11 cellular contexts compared by ENCODE assay signal in the genomic region with DNA sequence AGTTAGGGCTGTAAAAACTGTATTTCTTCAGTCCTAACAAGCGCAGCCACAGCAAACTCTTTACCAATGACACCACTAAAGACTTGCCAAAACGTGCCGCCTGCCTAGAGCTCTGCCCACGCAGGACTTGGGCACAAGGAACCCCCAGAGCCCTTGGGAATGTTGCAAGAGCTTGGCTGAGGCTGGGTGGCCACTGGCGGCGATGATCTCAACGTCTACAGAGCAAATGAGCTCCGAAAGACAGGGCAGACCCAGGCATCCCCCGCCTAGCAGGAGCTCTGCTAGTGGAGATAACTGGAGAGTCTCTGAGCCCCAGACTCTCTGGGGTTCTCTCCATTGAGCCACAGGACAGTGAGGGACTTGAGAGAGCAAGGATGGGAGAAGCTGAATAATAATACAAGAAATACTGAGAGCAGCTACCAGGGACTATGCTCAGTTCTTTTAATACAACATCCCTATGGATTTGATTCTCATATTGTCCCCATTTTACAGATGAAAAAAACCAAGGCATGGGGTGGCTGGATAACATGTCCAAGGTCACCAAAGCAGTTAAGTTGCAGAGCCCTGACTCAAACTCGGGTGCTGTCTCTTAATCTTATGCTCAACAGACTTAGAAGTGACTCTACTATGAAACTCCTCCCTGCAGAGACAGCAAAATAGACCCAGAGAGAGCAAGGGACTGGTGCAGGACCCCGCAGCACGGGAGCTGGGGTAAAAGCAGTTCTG. TPM values are rescaled to one million over a fixed set of nuclear protein-coding genes. Genes with fewer than 3 reads are reported as not detected.
A peak's percentile ranks its signal among the peaks of the same experiment; 100 is the strongest.
DNase-seq lines count a peak whose midpoint lies in the region; ATAC-seq and TF ChIP-seq lines count a peak whose summit lies in the region.
"Had no signal": no experiment of that assay in that cellular context is flagged by ENCODE, and none has a peak within 500 bp of the region (broad histone marks: within the 10 kb centered on the region; RNA-seq: fewer than 3 reads in every experiment).

No MANE protein-coding gene starts in this region.

- CTCF ChIA-PET in A673 (lab: Charles Lee) = no interaction called here

- H3K4me3 ChIP-seq in A673 (ENCODE audit: low read depth, low read length, poor library complexity, severe bottlenecking) (no peak overlapping the region), MG63 (no peak overlapping the region), cardiac fibroblast (replicated peaks in 1 of 2; ENCODE audit: low read depth in 2 of 2, low read length in 2 of 2) (no peak overlapping the region), mesenchymal stem cell (ENCODE audit: insufficient read depth in 1 of 2, low read depth in 1 of 2, low read length in 2 of 2) (no peak overlapping the region), esophagus muscularis mucosa (no peak overlapping the region), MM.1S (ENCODE audit: low read length) (no peak overlapping the region)

- no peak for TF ChIP-seq CTCF in A673 (conservative IDR thresholded peaks at IDR 0.05; ENCODE audit: low read depth, low read length)
- no peak for TF ChIP-seq CTCF in cardiac fibroblast (IDR thresholded peaks at IDR 0.05; ENCODE audit: low read depth, low read length)
- TF ChIP-seq CTCF in esophagus muscularis mucosa (IDR thresholded peaks at IDR 0.05) = no peak
- TF ChIP-seq CTCF in MM.1S (IDR thresholded peaks at IDR 0.05; ENCODE audit: low read length) = no peak

- H3K27me3 ChIP-seq in A673 (replicated peaks; ENCODE audit: insufficient read depth, low read depth, low read length, poor library complexity) = no peaks in the 10 kb centered on the region
- no peaks in the 10 kb centered on the region for H3K27me3 ChIP-seq in MG63
- no peaks in the 10 kb centered on the region for H3K27me3 ChIP-seq in mesenchymal stem cell (ENCODE audit: control insufficient read depth in 1 of 2, insufficient read depth in 1 of 2, low read length in 2 of 2)
- no peaks in the 10 kb centered on the region for H3K27me3 ChIP-seq in esophagus muscularis mucosa
- no peaks in the 10 kb centered on the region for H3K27me3 ChIP-seq in MM.1S (replicated peaks; ENCODE audit: insufficient read depth, low read length)

- H2BK15ac ChIP-seq in mesenchymal stem cell (ENCODE audit: low read depth, poor library complexity, severe bottlenecking) = no peak overlapping the region

- peak overlapping the region in 1 of 2 experiments; percentile 9 for H2BK12ac ChIP-seq in mesenchymal stem cell (ENCODE audit: low read length in 2 of 2)

- H2BK5ac ChIP-seq in mesenchymal stem cell (ENCODE audit: low read depth, low read length, poor library complexity, severe bottlenecking) = no peak overlapping the region

- no peaks in the 10 kb centered on the region for H3K9me3 ChIP-seq in A673 (ENCODE audit: low read depth, low read length, poor library complexity, severe bottlenecking)
- no peaks in the 10 kb centered on the region for H3K9me3 ChIP-seq in MG63
- no peaks in the 10 kb centered on the region for H3K9me3 ChIP-seq in mesenchymal stem cell (ENCODE audit: control insufficient read depth, low read length)
- no peaks in the 10 kb centered on the region for H3K9me3 ChIP-seq in esophagus muscularis mucosa
- H3K9me3 ChIP-seq in MM.1S (replicated peaks; ENCODE audit: insufficient read depth, low read length) = no peaks in the 10 kb centered on the region

- H3K23ac ChIP-seq in mesenchymal stem cell (ENCODE audit: low read length in 2 of 2) = no peak overlapping the region

- H3K4me2 ChIP-seq in mesenchymal stem cell (ENCODE audit: low read length, poor library complexity, severe bottlenecking) (no peak overlapping the region), MM.1S (ENCODE audit: low read depth, low read length) (no peak overlapping the region)

- no peaks in the 10 kb centered on the region for H3K79me2 ChIP-seq in MM.1S (ENCODE audit: low read length)

- TF ChIP-seq POLR2A in esophagus muscularis mucosa (IDR thresholded peaks at IDR 0.05; ENCODE audit: low read depth) = no peak

- no TSS peak for BruUV-seq in A673 (replicated peaks; lab: Mats Ljungman, UMichigan)

- H2AK5ac ChIP-seq in mesenchymal stem cell (ENCODE audit: low read length, severe bottlenecking) = peak overlapping the region; percentile 77

- no peak for TF ChIP-seq EP300 in esophagus muscularis mucosa (IDR thresholded peaks at IDR 0.05)

- peak overlapping the region; percentile 77 for H4K8ac ChIP-seq in mesenchymal stem cell (ENCODE audit: low read length)

- H4K20me1 ChIP-seq in MM.1S (ENCODE audit: insufficient read depth, low read length) = no peaks in the 10 kb centered on the region

- H2BK120ac ChIP-seq in mesenchymal stem cell (ENCODE audit: low read depth, low read length) = peak overlapping the region; percentile 75

- 67% methylated on average over 12 of the region's 12 CpGs for WGBS in mesenchymal stem cell
- 83% methylated on average over 12 of the region's 12 CpGs for WGBS in esophagus muscularis mucosa

- intact Hi-C loops in A673 (cut with micrococcal nuclease; ENCODE audit: unreplicated experiment) = no loop called here
- intact Hi-C loops in esophagus muscularis mucosa (cut with DNase I) = no loop called here

- no peak overlapping the region for H3K14ac ChIP-seq in mesenchymal stem cell (ENCODE audit: low read length in 2 of 2)

- H3F3A ChIP-seq in MM.1S (ENCODE audit: insufficient read depth, low read length) = no peaks in the 10 kb centered on the region

- POLR2A ChIA-PET in A673 (lab: Charles Lee; ENCODE audit: low non-redundant PET) = interaction anchor here (0.9 kb wide), 1 partner anchor 24 kb away, joined by 11 read pairs; no protein-coding TSS in a partner anchor

- peak overlapping the region; percentile 67 for H4K91ac ChIP-seq in mesenchymal stem cell (ENCODE audit: low read length)

- H3K9ac ChIP-seq in mesenchymal stem cell (ENCODE audit: low read length) = peak overlapping the region; percentile 78
- H3K9ac ChIP-seq in MM.1S (ENCODE audit: low read length) = no peak overlapping the region

- ATAC-seq in GM19467 (IDR thresholded peaks at IDR 0.05; ENCODE audit: unreplicated experiment) (no peak), GM19324 (IDR thresholded peaks at IDR 0.05; ENCODE audit: low FRiP score, unreplicated experiment) (no peak)

- H3K36me3 ChIP-seq in A673 (ENCODE audit: insufficient read depth, low read length, poor library complexity, severe bottlenecking) (no peaks in the 10 kb centered on the region), MG63 (no peaks in the 10 kb centered on the region), mesenchymal stem cell (ENCODE audit: control insufficient read depth in 1 of 2, insufficient read depth in 2 of 2, low read depth in 1 of 2, low read length in 2 of 2) (peaks cover 0 to 22% of the 10 kb centered on the region in 2 experiments), esophagus muscularis mucosa (no peaks in the 10 kb centered on the region), MM.1S (replicated peaks; ENCODE audit: insufficient read depth, low read length) (no peaks in the 10 kb centered on the region)

- peak overlapping the region; percentile 56 to 67 for H3K18ac ChIP-seq in mesenchymal stem cell (ENCODE audit: low read depth in 1 of 2, low read length in 2 of 2)

- peak overlapping the region; percentile 14 to 52 for H3K4ac ChIP-seq in mesenchymal stem cell (ENCODE audit: low read depth in 1 of 2, low read length in 2 of 2)

- peak; percentile 76 for DNase-seq in A673 (ENCODE audit: low spot score)
- DNase-seq in MG63 = peak; percentile 88
- peak; percentile 80 to 84 for DNase-seq in cardiac fibroblast (ENCODE audit: low read depth in 2 of 2)
- DNase-seq in mesenchymal stem cell = peak; percentile 83
- no peak for DNase-seq in esophagus muscularis mucosa (ENCODE audit: extremely low spot score)
- DNase-seq in MM.1S = no peak
- DNase-seq: activated CD4-positive, CD25-positive, alpha-beta regulatory T cell; SHP77 treated with DMSO at 0.1 percent for 48 hours had no signal

- no peaks in the 10 kb centered on the region for H3K79me1 ChIP-seq in mesenchymal stem cell (replicated peaks; ENCODE audit: low read length, poor library complexity, severe bottlenecking)

- H3K27ac ChIP-seq in A673 (ENCODE audit: low read depth, low read length, poor library complexity, severe bottlenecking) (peak overlapping the region; percentile 49), mesenchymal stem cell (ENCODE audit: low read length, poor library complexity, severe bottlenecking) (peak overlapping the region; percentile 46), esophagus muscularis mucosa (replicated peaks in 1 of 4) (no peak overlapping the region), MM.1S (ENCODE audit: low read length) (no peak overlapping the region)

- peaks cover 55% of the 10 kb centered on the region for H3K4me1 ChIP-seq in A673 (ENCODE audit: insufficient read depth, low read length, poor library complexity, severe bottlenecking)
- H3K4me1 ChIP-seq in mesenchymal stem cell (ENCODE audit: control insufficient read depth, insufficient read depth, low read depth, low read length) = peaks cover 65% of the 10 kb centered on the region
- H3K4me1 ChIP-seq in esophagus muscularis mucosa = peaks cover 55 to 72% (median 56%) of the 10 kb centered on the region in 4 donors
- no peaks in the 10 kb centered on the region for H3K4me1 ChIP-seq in MM.1S (ENCODE audit: low read length)

- H3K9me2 ChIP-seq in MM.1S (replicated peaks; ENCODE audit: insufficient read depth, low read length) = no peaks in the 10 kb centered on the region

- H2AFZ ChIP-seq in mesenchymal stem cell (ENCODE audit: low read depth, low read length) = no peak overlapping the region
- H2AFZ ChIP-seq in MM.1S (ENCODE audit: low read length) = no peak overlapping the region

RNA-seq across cellular contexts. Expression of gene SHB, which starts 32.5 kb away (rescaled TPM):
- total RNA-seq in A673 (2021) = 14.7 and 20.7 TPM in 2 replicates
- total RNA-seq in MG63 (2014; rRNA removed; shearing (Covaris generic); ENCODE audit: low replicate concordance) = 6.0 and 20.0 TPM in 2 replicates
- polyA plus RNA-seq in mesenchymal stem cell (2013, experiment 1 of 2) = 18.4 TPM
- 17.9 TPM for polyA plus RNA-seq in mesenchymal stem cell (2013, experiment 2 of 2)
- 10 to 100 TPM; 16.6 to 21.2 (median 21.0) TPM for total RNA-seq in esophagus muscularis mucosa
- polyA plus RNA-seq: IgD-negative memory B cell had no signal

Comparison
In these comparisons a context has a peak if more than half of its experiments do, and no peak if none do; other contexts are left out.
1. DNase-seq: peak in A673 (single experiment), MG63 (single experiment), cardiac fibroblast (2 of 2) and mesenchymal stem cell (single experiment); none in esophagus muscularis mucosa (single experiment) and MM.1S (single experiment).
2. H3K27ac ChIP-seq: peak in A673 (single experiment) and mesenchymal stem cell (single experiment); none in esophagus muscularis mucosa (0 of 4) and MM.1S (single experiment).